Comparison of ENCODE assay signal across 1 cellular context in the genomic region with DNA sequence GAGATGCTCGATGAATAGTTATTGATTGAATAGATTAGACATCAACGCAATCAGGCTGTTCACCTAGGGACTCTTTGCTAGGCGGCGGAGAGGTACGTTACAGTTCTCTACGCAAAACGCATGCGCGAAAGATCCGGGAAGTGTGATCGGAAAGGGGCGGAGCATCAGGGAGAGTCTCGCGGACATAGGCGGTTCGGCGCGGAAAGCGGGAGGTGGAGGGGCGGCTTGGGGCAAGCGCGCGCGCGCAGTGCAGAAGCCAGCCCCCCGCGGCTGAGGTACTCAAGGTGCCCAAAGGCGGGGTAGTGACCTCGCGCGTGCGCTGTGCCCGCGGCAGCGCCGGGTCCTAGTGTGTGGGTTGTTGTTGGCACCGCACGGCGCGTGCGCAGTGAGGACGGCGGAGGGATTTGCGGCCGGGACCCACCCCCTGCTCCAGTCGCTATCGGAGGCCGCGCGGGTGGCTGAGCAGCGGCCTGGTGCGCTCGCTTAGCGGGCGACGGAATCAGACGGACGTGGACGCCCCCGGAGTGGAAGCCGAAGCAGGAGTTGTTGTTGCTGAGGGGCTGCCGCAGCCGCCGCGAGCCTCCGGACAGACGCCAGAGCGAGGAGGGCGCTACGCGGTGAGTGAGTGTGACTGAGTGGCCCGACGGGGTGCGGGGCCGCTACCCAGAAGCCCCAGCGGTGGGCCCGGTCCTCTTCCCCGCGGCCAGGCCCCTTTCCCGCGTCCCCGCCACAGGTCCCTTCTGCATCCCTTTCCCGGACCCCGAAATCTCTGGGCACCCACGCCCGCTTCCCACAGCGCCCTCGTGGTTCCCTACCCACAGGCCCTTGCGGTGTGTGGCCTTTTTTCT.
TF ChIP-seq lines count a peak whose summit lies in the region.

A gene with protein sequence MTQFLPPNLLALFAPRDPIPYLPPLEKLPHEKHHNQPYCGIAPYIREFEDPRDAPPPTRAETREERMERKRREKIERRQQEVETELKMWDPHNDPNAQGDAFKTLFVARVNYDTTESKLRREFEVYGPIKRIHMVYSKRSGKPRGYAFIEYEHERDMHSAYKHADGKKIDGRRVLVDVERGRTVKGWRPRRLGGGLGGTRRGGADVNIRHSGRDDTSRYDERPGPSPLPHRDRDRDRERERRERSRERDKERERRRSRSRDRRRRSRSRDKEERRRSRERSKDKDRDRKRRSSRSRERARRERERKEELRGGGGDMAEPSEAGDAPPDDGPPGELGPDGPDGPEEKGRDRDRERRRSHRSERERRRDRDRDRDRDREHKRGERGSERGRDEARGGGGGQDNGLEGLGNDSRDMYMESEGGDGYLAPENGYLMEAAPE (plus strand): TSS at position 432 of the 848 bp plus-strand sequence. CDS start 964 bp downstream, outside the sequence.

TF ChIP-seq in HEK293, 187 proteins besides CTCF, POLR2A, EP300 and RAD21 (continued from another document):
- TF ChIP-seq SP2 (tag by site-specific recombination; IDR thresholded peaks at IDR 0.05) (peak; percentile 97), ZNF221 (tag by site-specific recombination; IDR thresholded peaks at IDR 0.05; ENCODE audit: borderline replicate concordance) (no peak), ZIC2 (tag by site-specific recombination; IDR thresholded peaks at IDR 0.05) (peak; percentile 86), ZNF140 (tag by site-specific recombination; IDR thresholded peaks at IDR 0.05) (no peak), ZNF202 (tag by site-specific recombination; IDR thresholded peaks at IDR 0.05; ENCODE audit: borderline replicate concordance) (no peak), SETDB1 (IDR thresholded peaks at IDR 0.05; ENCODE audit: insufficient read length, low read length) (no peak), KLF8 (tag by site-specific recombination; IDR thresholded peaks at IDR 0.05) (peak; percentile 87), ZNF138 (tag by site-specific recombination; IDR thresholded peaks at IDR 0.05; ENCODE audit: borderline replicate concordance) (0 out of 2 replicates have a peak, but pooled peaks have one; percentile 74), ZNF37A (tag by site-specific recombination; IDR thresholded peaks at IDR 0.05) (no peak), ZBTB20 (tag by site-specific recombination; IDR thresholded peaks at IDR 0.05) (peak; percentile 87; the same call in 1 of the 2 replicates), ZNF292 (tag by site-specific recombination; IDR thresholded peaks at IDR 0.05; ENCODE audit: borderline replicate concordance, low read depth) (no peak), ZNF501 (tag by site-specific recombination; IDR thresholded peaks at IDR 0.05) (peak; percentile 82), ZNF792 (tag by site-specific recombination; IDR thresholded peaks at IDR 0.05) (peak; percentile 90; the same call in 1 of the 2 replicates), ZNF341 (tag by site-specific recombination; IDR thresholded peaks at IDR 0.05; ENCODE audit: low read depth) (peak; percentile 90), ZNF266 (tag by site-specific recombination; IDR thresholded peaks at IDR 0.05; ENCODE audit: low read depth) (no peak), ZNF211 (tag by site-specific recombination; IDR thresholded peaks at IDR 0.05; ENCODE audit: low read depth) (no peak), ZNF133 (tag by site-specific recombination; IDR thresholded peaks at IDR 0.05) (no peak), ZNF837 (tag by site-specific recombination; IDR thresholded peaks at IDR 0.05) (0 out of 2 replicates have a peak, but pooled peaks have one; percentile 75), GLIS2 (tag by site-specific recombination; IDR thresholded peaks at IDR 0.05) (peak; percentile 98), SP7 (tag by site-specific recombination; IDR thresholded peaks at IDR 0.05) (peak; percentile 75), ZNF311 (tag by site-specific recombination; IDR thresholded peaks at IDR 0.05; ENCODE audit: borderline replicate concordance) (no peak)
- TF ChIP-seq, protein P1, sequence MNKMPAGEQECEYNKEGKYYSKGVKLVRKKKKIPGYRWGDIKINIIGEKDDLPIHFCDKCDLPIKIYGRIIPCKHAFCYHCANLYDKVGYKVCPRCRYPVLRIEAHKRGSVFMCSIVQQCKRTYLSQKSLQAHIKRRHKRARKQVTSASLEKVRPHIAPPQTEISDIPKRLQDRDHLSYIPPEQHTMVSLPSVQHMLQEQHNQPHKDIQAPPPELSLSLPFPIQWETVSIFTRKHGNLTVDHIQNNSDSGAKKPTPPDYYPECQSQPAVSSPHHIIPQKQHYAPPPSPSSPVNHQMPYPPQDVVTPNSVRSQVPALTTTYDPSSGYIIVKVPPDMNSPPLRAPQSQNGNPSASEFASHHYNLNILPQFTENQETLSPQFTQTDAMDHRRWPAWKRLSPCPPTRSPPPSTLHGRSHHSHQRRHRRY (tag by site-specific recombination; IDR thresholded peaks at IDR 0.05) = 0 out of 2 replicates have a peak, but pooled peaks have one; percentile 74
- TF ChIP-seq, protein P2, sequence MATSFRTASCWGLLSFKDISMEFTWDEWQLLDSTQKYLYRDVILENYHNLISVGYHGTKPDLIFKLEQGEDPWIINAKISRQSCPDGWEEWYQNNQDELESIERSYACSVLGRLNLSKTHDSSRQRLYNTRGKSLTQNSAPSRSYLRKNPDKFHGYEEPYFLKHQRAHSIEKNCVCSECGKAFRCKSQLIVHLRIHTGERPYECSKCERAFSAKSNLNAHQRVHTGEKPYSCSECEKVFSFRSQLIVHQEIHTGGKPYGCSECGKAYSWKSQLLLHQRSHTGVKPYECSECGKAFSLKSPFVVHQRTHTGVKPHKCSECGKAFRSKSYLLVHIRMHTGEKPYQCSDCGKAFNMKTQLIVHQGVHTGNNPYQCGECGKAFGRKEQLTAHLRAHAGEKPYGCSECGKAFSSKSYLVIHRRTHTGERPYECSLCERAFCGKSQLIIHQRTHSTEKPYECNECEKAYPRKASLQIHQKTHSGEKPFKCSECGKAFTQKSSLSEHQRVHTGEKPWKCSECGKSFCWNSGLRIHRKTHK (tag by site-specific recombination; IDR thresholded peaks at IDR 0.05) = no peak
- TF ChIP-seq, protein P3, sequence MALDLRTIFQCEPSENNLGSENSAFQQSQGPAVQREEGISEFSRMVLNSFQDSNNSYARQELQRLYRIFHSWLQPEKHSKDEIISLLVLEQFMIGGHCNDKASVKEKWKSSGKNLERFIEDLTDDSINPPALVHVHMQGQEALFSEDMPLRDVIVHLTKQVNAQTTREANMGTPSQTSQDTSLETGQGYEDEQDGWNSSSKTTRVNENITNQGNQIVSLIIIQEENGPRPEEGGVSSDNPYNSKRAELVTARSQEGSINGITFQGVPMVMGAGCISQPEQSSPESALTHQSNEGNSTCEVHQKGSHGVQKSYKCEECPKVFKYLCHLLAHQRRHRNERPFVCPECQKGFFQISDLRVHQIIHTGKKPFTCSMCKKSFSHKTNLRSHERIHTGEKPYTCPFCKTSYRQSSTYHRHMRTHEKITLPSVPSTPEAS (tag by site-specific recombination; IDR thresholded peaks at IDR 0.05) = peak; percentile 60; the same call in 1 of the 2 replicates
- TF ChIP-seq, protein P4, sequence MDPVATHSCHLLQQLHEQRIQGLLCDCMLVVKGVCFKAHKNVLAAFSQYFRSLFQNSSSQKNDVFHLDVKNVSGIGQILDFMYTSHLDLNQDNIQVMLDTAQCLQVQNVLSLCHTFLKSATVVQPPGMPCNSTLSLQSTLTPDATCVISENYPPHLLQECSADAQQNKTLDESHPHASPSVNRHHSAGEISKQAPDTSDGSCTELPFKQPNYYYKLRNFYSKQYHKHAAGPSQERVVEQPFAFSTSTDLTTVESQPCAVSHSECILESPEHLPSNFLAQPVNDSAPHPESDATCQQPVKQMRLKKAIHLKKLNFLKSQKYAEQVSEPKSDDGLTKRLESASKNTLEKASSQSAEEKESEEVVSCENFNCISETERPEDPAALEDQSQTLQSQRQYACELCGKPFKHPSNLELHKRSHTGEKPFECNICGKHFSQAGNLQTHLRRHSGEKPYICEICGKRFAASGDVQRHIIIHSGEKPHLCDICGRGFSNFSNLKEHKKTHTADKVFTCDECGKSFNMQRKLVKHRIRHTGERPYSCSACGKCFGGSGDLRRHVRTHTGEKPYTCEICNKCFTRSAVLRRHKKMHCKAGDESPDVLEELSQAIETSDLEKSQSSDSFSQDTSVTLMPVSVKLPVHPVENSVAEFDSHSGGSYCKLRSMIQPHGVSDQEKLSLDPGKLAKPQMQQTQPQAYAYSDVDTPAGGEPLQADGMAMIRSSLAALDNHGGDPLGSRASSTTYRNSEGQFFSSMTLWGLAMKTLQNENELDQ (tag by site-specific recombination; IDR thresholded peaks at IDR 0.05; ENCODE audit: low read depth) = no peak
- TF ChIP-seq, protein P5, sequence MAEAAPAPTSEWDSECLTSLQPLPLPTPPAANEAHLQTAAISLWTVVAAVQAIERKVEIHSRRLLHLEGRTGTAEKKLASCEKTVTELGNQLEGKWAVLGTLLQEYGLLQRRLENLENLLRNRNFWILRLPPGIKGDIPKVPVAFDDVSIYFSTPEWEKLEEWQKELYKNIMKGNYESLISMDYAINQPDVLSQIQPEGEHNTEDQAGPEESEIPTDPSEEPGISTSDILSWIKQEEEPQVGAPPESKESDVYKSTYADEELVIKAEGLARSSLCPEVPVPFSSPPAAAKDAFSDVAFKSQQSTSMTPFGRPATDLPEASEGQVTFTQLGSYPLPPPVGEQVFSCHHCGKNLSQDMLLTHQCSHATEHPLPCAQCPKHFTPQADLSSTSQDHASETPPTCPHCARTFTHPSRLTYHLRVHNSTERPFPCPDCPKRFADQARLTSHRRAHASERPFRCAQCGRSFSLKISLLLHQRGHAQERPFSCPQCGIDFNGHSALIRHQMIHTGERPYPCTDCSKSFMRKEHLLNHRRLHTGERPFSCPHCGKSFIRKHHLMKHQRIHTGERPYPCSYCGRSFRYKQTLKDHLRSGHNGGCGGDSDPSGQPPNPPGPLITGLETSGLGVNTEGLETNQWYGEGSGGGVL (tag by site-specific recombination; IDR thresholded peaks at IDR 0.05) = 0 out of 2 replicates have a peak, but pooled peaks have one; percentile 10
- TF ChIP-seq, protein P6, sequence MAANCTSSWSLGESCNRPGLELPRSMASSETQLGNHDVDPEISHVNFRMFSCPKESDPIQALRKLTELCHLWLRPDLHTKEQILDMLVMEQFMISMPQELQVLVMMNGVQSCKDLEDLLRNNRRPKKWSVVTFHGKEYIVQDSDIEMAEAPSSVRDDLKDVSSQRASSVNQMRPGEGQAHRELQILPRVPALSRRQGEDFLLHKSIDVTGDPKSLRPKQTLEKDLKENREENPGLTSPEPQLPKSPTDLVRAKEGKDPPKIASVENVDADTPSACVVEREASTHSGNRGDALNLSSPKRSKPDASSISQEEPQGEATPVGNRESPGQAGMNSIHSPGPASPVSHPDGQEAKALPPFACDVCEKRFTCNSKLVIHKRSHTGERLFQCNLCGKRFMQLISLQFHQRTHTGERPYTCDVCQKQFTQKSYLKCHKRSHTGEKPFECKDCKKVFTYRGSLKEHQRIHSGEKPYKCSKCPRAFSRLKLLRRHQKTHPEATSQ (tag by site-specific recombination; IDR thresholded peaks at IDR 0.05) = peak; percentile 91; the same call in 1 of the 2 replicates
- TF ChIP-seq, protein P7, sequence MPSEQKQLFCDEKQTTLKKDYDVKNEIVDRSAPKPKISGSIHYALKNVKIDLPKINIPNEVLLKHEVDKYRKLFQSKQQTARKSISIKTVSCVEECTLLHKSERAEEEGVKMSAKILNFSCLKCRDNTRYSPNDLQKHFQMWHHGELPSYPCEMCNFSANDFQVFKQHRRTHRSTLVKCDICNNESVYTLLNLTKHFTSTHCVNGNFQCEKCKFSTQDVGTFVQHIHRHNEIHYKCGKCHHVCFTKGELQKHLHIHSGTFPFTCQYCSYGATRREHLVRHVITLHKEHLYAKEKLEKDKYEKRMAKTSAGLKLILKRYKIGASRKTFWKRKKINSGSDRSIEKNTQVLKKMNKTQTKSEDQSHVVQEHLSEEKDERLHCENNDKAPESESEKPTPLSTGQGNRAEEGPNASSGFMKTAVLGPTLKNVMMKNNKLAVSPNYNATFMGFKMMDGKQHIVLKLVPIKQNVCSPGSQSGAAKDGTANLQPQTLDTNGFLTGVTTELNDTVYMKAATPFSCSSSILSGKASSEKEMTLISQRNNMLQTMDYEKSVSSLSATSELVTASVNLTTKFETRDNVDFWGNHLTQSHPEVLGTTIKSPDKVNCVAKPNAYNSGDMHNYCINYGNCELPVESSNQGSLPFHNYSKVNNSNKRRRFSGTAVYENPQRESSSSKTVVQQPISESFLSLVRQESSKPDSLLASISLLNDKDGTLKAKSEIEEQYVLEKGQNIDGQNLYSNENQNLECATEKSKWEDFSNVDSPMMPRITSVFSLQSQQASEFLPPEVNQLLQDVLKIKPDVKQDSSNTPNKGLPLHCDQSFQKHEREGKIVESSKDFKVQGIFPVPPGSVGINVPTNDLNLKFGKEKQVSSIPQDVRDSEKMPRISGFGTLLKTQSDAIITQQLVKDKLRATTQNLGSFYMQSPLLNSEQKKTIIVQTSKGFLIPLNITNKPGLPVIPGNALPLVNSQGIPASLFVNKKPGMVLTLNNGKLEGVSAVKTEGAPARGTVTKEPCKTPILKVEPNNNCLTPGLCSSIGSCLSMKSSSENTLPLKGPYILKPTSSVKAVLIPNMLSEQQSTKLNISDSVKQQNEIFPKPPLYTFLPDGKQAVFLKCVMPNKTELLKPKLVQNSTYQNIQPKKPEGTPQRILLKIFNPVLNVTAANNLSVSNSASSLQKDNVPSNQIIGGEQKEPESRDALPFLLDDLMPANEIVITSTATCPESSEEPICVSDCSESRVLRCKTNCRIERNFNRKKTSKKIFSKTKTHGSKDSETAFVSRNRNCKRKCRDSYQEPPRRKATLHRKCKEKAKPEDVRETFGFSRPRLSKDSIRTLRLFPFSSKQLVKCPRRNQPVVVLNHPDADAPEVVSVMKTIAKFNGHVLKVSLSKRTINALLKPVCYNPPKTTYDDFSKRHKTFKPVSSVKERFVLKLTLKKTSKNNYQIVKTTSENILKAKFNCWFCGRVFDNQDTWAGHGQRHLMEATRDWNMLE (tag by site-specific recombination; conservative IDR thresholded peaks at IDR 0.05; ENCODE audit: low read depth) = 0 out of 2 replicates have a peak, but pooled peaks have one; percentile 10
